2 cellular contexts compared by ENCODE assay signal in genomic region chr1:33366766-33367487, GRCh38.
TF ChIP-seq lines count a peak whose summit lies in the region.

No MANE protein-coding gene starts in this region.

TF ChIP-seq in SK-N-SH, 30 proteins besides CTCF, POLR2A, EP300 and RAD21:
- TF ChIP-seq, protein P1, sequence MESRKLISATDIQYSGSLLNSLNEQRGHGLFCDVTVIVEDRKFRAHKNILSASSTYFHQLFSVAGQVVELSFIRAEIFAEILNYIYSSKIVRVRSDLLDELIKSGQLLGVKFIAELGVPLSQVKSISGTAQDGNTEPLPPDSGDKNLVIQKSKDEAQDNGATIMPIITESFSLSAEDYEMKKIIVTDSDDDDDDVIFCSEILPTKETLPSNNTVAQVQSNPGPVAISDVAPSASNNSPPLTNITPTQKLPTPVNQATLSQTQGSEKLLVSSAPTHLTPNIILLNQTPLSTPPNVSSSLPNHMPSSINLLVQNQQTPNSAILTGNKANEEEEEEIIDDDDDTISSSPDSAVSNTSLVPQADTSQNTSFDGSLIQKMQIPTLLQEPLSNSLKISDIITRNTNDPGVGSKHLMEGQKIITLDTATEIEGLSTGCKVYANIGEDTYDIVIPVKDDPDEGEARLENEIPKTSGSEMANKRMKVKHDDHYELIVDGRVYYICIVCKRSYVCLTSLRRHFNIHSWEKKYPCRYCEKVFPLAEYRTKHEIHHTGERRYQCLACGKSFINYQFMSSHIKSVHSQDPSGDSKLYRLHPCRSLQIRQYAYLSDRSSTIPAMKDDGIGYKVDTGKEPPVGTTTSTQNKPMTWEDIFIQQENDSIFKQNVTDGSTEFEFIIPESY (IDR thresholded peaks at IDR 0.05; ENCODE audit: borderline replicate concordance, low read depth): no peak
- TF ChIP-seq, protein P2, sequence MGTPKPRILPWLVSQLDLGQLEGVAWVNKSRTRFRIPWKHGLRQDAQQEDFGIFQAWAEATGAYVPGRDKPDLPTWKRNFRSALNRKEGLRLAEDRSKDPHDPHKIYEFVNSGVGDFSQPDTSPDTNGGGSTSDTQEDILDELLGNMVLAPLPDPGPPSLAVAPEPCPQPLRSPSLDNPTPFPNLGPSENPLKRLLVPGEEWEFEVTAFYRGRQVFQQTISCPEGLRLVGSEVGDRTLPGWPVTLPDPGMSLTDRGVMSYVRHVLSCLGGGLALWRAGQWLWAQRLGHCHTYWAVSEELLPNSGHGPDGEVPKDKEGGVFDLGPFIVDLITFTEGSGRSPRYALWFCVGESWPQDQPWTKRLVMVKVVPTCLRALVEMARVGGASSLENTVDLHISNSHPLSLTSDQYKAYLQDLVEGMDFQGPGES (IDR thresholded peaks at IDR 0.05; ENCODE audit: low read depth, low read length): no peak
- TF ChIP-seq RXRA (IDR thresholded peaks at IDR 0.05; ENCODE audit: borderline replicate concordance, low read depth) (no peak), GATA2 (CRISPR knock-in tag; IDR thresholded peaks at IDR 0.05) (0 out of 2 replicates have a peak, but pooled peaks have one; percentile 17), GABPA (IDR thresholded peaks at IDR 0.05; ENCODE audit: low read depth) (no peak), TCF12 (IDR thresholded peaks at IDR 0.05) (no peak), TAF1 (IDR thresholded peaks at IDR 0.05; ENCODE audit: borderline replicate concordance, low read depth, low read length) (no peak)

TF ChIP-seq in SK-N-SH treated with all-trans-retinoic acid at 6 μM for 48 hours, 23 proteins besides CTCF, POLR2A, EP300 and RAD21:
- TF ChIP-seq ZNF70 (CRISPR knock-in tag; IDR thresholded peaks at IDR 0.05): no peak
- TF ChIP-seq TOX (CRISPR knock-in tag; IDR thresholded peaks at IDR 0.05; ENCODE audit: borderline replicate concordance): no peak
- TF ChIP-seq RARB (CRISPR knock-in tag; IDR thresholded peaks at IDR 0.05): no peak
- TF ChIP-seq ZC3H10 (CRISPR knock-in tag; IDR thresholded peaks at IDR 0.05): no peak
- TF ChIP-seq, protein P3, sequence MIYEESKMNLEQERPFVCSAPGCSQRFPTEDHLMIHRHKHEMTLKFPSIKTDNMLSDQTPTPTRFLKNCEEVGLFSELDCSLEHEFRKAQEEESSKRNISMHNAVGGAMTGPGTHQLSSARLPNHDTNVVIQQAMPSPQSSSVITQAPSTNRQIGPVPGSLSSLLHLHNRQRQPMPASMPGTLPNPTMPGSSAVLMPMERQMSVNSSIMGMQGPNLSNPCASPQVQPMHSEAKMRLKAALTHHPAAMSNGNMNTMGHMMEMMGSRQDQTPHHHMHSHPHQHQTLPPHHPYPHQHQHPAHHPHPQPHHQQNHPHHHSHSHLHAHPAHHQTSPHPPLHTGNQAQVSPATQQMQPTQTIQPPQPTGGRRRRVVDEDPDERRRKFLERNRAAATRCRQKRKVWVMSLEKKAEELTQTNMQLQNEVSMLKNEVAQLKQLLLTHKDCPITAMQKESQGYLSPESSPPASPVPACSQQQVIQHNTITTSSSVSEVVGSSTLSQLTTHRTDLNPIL (CRISPR knock-in tag; IDR thresholded peaks at IDR 0.05; ENCODE audit: low read depth): no peak
- TF ChIP-seq SNAI2 (CRISPR knock-in tag; IDR thresholded peaks at IDR 0.05): no peak
- TF ChIP-seq ARNTL (CRISPR knock-in tag; IDR thresholded peaks at IDR 0.05; ENCODE audit: borderline replicate concordance, low read depth): no peak
- TF ChIP-seq, protein P4, sequence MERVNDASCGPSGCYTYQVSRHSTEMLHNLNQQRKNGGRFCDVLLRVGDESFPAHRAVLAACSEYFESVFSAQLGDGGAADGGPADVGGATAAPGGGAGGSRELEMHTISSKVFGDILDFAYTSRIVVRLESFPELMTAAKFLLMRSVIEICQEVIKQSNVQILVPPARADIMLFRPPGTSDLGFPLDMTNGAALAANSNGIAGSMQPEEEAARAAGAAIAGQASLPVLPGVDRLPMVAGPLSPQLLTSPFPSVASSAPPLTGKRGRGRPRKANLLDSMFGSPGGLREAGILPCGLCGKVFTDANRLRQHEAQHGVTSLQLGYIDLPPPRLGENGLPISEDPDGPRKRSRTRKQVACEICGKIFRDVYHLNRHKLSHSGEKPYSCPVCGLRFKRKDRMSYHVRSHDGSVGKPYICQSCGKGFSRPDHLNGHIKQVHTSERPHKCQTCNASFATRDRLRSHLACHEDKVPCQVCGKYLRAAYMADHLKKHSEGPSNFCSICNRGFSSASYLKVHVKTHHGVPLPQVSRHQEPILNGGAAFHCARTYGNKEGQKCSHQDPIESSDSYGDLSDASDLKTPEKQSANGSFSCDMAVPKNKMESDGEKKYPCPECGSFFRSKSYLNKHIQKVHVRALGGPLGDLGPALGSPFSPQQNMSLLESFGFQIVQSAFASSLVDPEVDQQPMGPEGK (CRISPR knock-in tag; IDR thresholded peaks at IDR 0.05; ENCODE audit: borderline replicate concordance): no peak
- no peak for TF ChIP-seq TSHZ2 (CRISPR knock-in tag; IDR thresholded peaks at IDR 0.05)
- TF ChIP-seq, protein P5, sequence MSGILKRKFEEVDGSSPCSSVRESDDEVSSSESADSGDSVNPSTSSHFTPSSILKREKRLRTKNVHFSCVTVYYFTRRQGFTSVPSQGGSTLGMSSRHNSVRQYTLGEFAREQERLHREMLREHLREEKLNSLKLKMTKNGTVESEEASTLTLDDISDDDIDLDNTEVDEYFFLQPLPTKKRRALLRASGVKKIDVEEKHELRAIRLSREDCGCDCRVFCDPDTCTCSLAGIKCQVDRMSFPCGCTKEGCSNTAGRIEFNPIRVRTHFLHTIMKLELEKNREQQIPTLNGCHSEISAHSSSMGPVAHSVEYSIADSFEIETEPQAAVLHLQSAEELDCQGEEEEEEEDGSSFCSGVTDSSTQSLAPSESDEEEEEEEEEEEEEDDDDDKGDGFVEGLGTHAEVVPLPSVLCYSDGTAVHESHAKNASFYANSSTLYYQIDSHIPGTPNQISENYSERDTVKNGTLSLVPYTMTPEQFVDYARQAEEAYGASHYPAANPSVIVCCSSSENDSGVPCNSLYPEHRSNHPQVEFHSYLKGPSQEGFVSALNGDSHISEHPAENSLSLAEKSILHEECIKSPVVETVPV (CRISPR knock-in tag; IDR thresholded peaks at IDR 0.05): no peak
- TF ChIP-seq ZFP3 (CRISPR knock-in tag; IDR thresholded peaks at IDR 0.05): no peak
- TF ChIP-seq OSR1 (CRISPR knock-in tag; IDR thresholded peaks at IDR 0.05): no peak
- TF ChIP-seq ZFP30 (CRISPR knock-in tag; IDR thresholded peaks at IDR 0.05): no peak
